ENCODE assay signal across 14 cellular contexts in genomic region chr12:45205165-45205825, GRCh38.
A peak's percentile ranks its signal among the peaks of the same experiment; 100 is the strongest.
DNase-seq lines count a peak whose midpoint lies in the region; ATAC-seq lines count a peak whose summit lies in the region.
"Had no signal": no experiment of that assay in that cellular context is flagged by ENCODE, and none has a peak within 500 bp of the region (broad histone marks: within the 10 kb centered on the region; RNA-seq: fewer than 3 reads in every experiment).

No MANE protein-coding gene starts in this region.

- H3K27ac Mint-ChIP-seq in memory B cell, result no peak overlapping the region

- ATAC-seq in GM19035 (IDR thresholded peaks at IDR 0.05; ENCODE audit: unreplicated experiment) (peak; percentile 63), HG02588 (IDR thresholded peaks at IDR 0.05; ENCODE audit: unreplicated experiment) (peak; percentile 64), HG03460 (IDR thresholded peaks at IDR 0.05; ENCODE audit: unreplicated experiment) (peak; percentile 58), memory B cell (ENCODE audit: low read depth) (peak; percentile 62), GM21619 (IDR thresholded peaks at IDR 0.05; ENCODE audit: unreplicated experiment) (no peak)

- no peaks in the 10 kb centered on the region for H3K27me3 Mint-ChIP-seq in memory B cell

- H3K36me3 Mint-ChIP-seq in memory B cell, result peaks cover 5% of the 10 kb centered on the region

- H3K4me3 Mint-ChIP-seq in memory B cell, result no peak overlapping the region

- DNase-seq in memory B cell (ENCODE audit: low spot score in 2 of 2), result no peak
- DNase-seq in superior temporal gyrus (ENCODE audit: extremely low spot score), result no peak
- no peak for DNase-seq in stimulated activated naive CD4-positive, alpha-beta T cell (lab: John Stamatoyannopoulos, UW)
- DNase-seq in NCI-H1417 treated with DMSO at 0.1 percent for 48 hours (lab: John Stamatoyannopoulos, UW), result no peak
- DNase-seq: Calu3, H7, NCI-H2107, Peyer's patch, substantia nigra, T1000 had no signal

- no peaks in the 10 kb centered on the region for H3K9me3 Mint-ChIP-seq in memory B cell

- peaks cover 3% of the 10 kb centered on the region for H3K4me1 Mint-ChIP-seq in memory B cell
